22 cellular contexts compared by ENCODE assay signal in genomic region chr2:26989156-26989555, GRCh38. TPM values are rescaled to one million over a fixed set of nuclear protein-coding genes. Genes with fewer than 3 reads are reported as not detected.
DNase-seq lines count a peak whose midpoint lies in the region; ATAC-seq and TF ChIP-seq lines count a peak whose summit lies in the region.
"Had no signal": no experiment of that assay in that cellular context is flagged by ENCODE, and none has a peak within 500 bp of the region (broad histone marks: within the 10 kb centered on the region; RNA-seq: fewer than 3 reads in every experiment).

No MANE protein-coding gene starts in this region.

- no peak for ATAC-seq in GM19324 (IDR thresholded peaks at IDR 0.05; ENCODE audit: low FRiP score, unreplicated experiment)
- ATAC-seq: activated CD4-positive, CD25-positive, alpha-beta regulatory T cell treated with anti-CD3 and anti-CD28 coated beads, Interleukin-2, amount 50 U/mL, for 24 hours; activated CD8-positive, alpha-beta T cell treated with anti-CD3 and anti-CD28 coated beads, Interleukin-2, amount 10 ng/mL, durations not matched to agents 7 days and 5 days had no signal

- POLR2A ChIA-PET in CD8-positive, alpha-beta memory T cell (lab: Charles Lee): no interaction called here

- H3K4me1 Mint-ChIP-seq in CD8-positive, alpha-beta memory T cell: no peaks in the 10 kb centered on the region
- H3K4me1 Mint-ChIP-seq: activated naive CD4-positive, alpha-beta T cell treated with anti-CD3 and anti-CD28 coated beads, Interleukin-2, amount 10 ng/mL, durations not matched to agents 7 days and 5 days; neural crest cell had no signal

- H3K27ac ChIP-seq in SJSA1: no peak overlapping the region
- peak overlapping the region; percentile 63 for H3K27ac ChIP-seq in parathyroid adenoma
- H3K27ac ChIP-seq in CD8-positive, alpha-beta memory T cell (ENCODE audit: low read depth, low read length): no peak overlapping the region
- H3K27ac ChIP-seq: epithelial cell of prostate, left lung, SJCRH30, suprapubic skin had no signal

- peaks cover 47% of the 10 kb centered on the region for H3K79me2 ChIP-seq in parathyroid adenoma

- H3K4me1 ChIP-seq in SJSA1 (replicated peaks): peaks cover 39% of the 10 kb centered on the region
- H3K4me1 ChIP-seq in parathyroid adenoma: peaks cover 30% of the 10 kb centered on the region
- no peaks in the 10 kb centered on the region for H3K4me1 ChIP-seq in CD8-positive, alpha-beta memory T cell (ENCODE audit: insufficient read depth, low read length)
- H3K4me1 ChIP-seq: SJCRH30, suprapubic skin had no signal

- TF ChIP-seq CTCF in choroid plexus epithelial cell (conservative IDR thresholded peaks at IDR 0.05; ENCODE audit: low read depth, low read length) (no peak), parathyroid adenoma (IDR thresholded peaks at IDR 0.05) (no peak)

- H3K4me3 Mint-ChIP-seq in CD8-positive, alpha-beta memory T cell: no peak overlapping the region
- H3K4me3 Mint-ChIP-seq: activated CD8-positive, alpha-beta T cell treated with anti-CD3 and anti-CD28 coated beads, Interleukin-2, amount 10 ng/mL, durations not matched to agents 7 days and 5 days; activated naive CD4-positive, alpha-beta T cell treated with anti-CD3 and anti-CD28 coated beads, Interleukin-2, amount 10 ng/mL, durations not matched to agents 7 days and 5 days; activated T-cell treated with anti-CD3 and anti-CD28 coated beads, Interleukin-2, amount 50 U/mL, for 24 hours; brain; neural crest cell; T-helper 2 cell treated with Interferon-gamma antibody and Interleukin-4, amounts not matched to agents 5 μg/mL and 100 μg/mL, for 36 hours had no signal

- H3K27ac Mint-ChIP-seq in CD8-positive, alpha-beta memory T cell: no peak overlapping the region
- H3K27ac Mint-ChIP-seq: activated CD8-positive, alpha-beta T cell treated with anti-CD3 and anti-CD28 coated beads, Interleukin-2, amount 10 ng/mL, durations not matched to agents 7 days and 5 days; activated naive CD4-positive, alpha-beta T cell treated with anti-CD3 and anti-CD28 coated beads, Interleukin-2, amount 10 ng/mL, durations not matched to agents 7 days and 5 days; activated T-cell treated with anti-CD3 and anti-CD28 coated beads, Interleukin-2, amount 50 U/mL, for 24 hours; brain; T-helper 2 cell treated with Interferon-gamma antibody and Interleukin-4, amounts not matched to agents 5 μg/mL and 100 μg/mL, for 36 hours had no signal

- CTCF ChIA-PET in CD8-positive, alpha-beta memory T cell (lab: Charles Lee): interaction anchor here (0.7 kb wide), 1 partner anchor 143 kb away, joined by 3 read pairs; no protein-coding TSS in a partner anchor

- H3K9me3 ChIP-seq in SJSA1 (replicated peaks) (0 out of 2 replicates have a peak, but pooled peaks cover 3% of the 10 kb centered on the region), parathyroid adenoma (ENCODE audit: control insufficient read depth, low read length) (no peaks in the 10 kb centered on the region)
- no peaks in the 10 kb centered on the region for H3K9me3 ChIP-seq in CD8-positive, alpha-beta memory T cell (ENCODE audit: low read length)
- H3K9me3 ChIP-seq: left lung, SJCRH30, suprapubic skin had no signal

- H3K27me3 ChIP-seq in SJSA1 (replicated peaks) (no peaks in the 10 kb centered on the region), parathyroid adenoma (ENCODE audit: control insufficient read depth, insufficient read depth, low read length) (no peaks in the 10 kb centered on the region)
- H3K27me3 ChIP-seq in CD8-positive, alpha-beta memory T cell (ENCODE audit: insufficient read depth, low read length, poor library complexity, severe bottlenecking): no peaks in the 10 kb centered on the region
- H3K27me3 ChIP-seq: left lung, suprapubic skin had no signal

- H3K36me3 Mint-ChIP-seq in CD8-positive, alpha-beta memory T cell: peaks cover 0 to 6% (median 4%) of the 10 kb centered on the region in 3 donors
- H3K36me3 Mint-ChIP-seq: activated naive CD4-positive, alpha-beta T cell treated with anti-CD3 and anti-CD28 coated beads, Interleukin-2, amount 10 ng/mL, durations not matched to agents 7 days and 5 days had no signal

- no peaks in the 10 kb centered on the region for H3K9me3 Mint-ChIP-seq in CD8-positive, alpha-beta memory T cell
- H3K9me3 Mint-ChIP-seq: activated naive CD4-positive, alpha-beta T cell treated with anti-CD3 and anti-CD28 coated beads, Interleukin-2, amount 10 ng/mL, durations not matched to agents 7 days and 5 days; activated T-cell treated with anti-CD3 and anti-CD28 coated beads, Interleukin-2, amount 50 U/mL, for 24 hours; brain; neural crest cell; T-helper 2 cell treated with Interferon-gamma antibody and Interleukin-4, amounts not matched to agents 5 μg/mL and 100 μg/mL, for 36 hours had no signal

- no peak overlapping the region for H3K9ac ChIP-seq in parathyroid adenoma

- H3K27me3 Mint-ChIP-seq in CD8-positive, alpha-beta memory T cell: peaks cover 0 to 3% of the 10 kb centered on the region in 2 donors
- H3K27me3 Mint-ChIP-seq: activated T-cell treated with anti-CD3 and anti-CD28 coated beads, Interleukin-2, amount 50 U/mL, for 24 hours; brain had no signal

- DNase-seq in EL (peak; percentile 40), SJSA1 (ENCODE audit: low read depth in 1 of 2, low spot score in 2 of 2) (peak; percentile 40 to 52), choroid plexus epithelial cell (ENCODE audit: low read depth) (peak; percentile 52), NCI-H524 treated with DMSO at 0.1 percent for 48 hours (lab: John Stamatoyannopoulos, UW) (no peak)
- no peak for DNase-seq in stimulated activated CD8-positive, alpha-beta memory T cell treated with anti-CD3 and anti-CD28 coated beads, Interleukin-4, amount 100 ng/mL, for 48 hours
- no peak for DNase-seq in CD8-positive, alpha-beta memory T cell
- DNase-seq: activated CD8-positive, alpha-beta T cell treated with anti-CD3 and anti-CD28 coated beads, Interleukin-2, amount 10 ng/mL, durations not matched to agents 7 days and 5 days; activated naive CD4-positive, alpha-beta T cell treated with anti-CD3 and anti-CD28 coated beads, Interleukin-2, amount 10 ng/mL, durations not matched to agents 7 days and 5 days; activated T-cell treated with anti-CD3 and anti-CD28 coated beads, Interleukin-2, amount 50 U/mL, for 24 hours; Karpas-422; left lung; NCI-H1092 treated with DMSO at 0.1 percent for 48 hours; NCI-H526 treated with DMSO at 0.1 percent for 48 hours; SJCRH30 had no signal

- H3K36me3 ChIP-seq in SJSA1: no peaks in the 10 kb centered on the region
- H3K36me3 ChIP-seq in parathyroid adenoma (ENCODE audit: control insufficient read depth, insufficient read depth, low read length): no peaks in the 10 kb centered on the region
- H3K36me3 ChIP-seq in CD8-positive, alpha-beta memory T cell (ENCODE audit: insufficient read depth, low read length): no peaks in the 10 kb centered on the region
- H3K36me3 ChIP-seq: left lung, SJCRH30, suprapubic skin had no signal

- no peak overlapping the region for H3K4me3 ChIP-seq in SJSA1
- no peak overlapping the region for H3K4me3 ChIP-seq in choroid plexus epithelial cell (ENCODE audit: low read depth, low read length)
- H3K4me3 ChIP-seq in parathyroid adenoma (ENCODE audit: low read depth, low read length): no peak overlapping the region
- H3K4me3 ChIP-seq in CD8-positive, alpha-beta memory T cell (ENCODE audit: low read length): no peak overlapping the region
- H3K4me3 ChIP-seq: left lung, SJCRH30, suprapubic skin had no signal

- no peak overlapping the region for H3K4me2 ChIP-seq in parathyroid adenoma (ENCODE audit: low read length)

- H2AFZ ChIP-seq in parathyroid adenoma: no peak overlapping the region

RNA-seq across cellular contexts. Expression of gene MAPRE3, which starts 18.7 kb away (rescaled TPM):
- 0.50 and 3.3 TPM in 2 replicates for total RNA-seq in SJSA1 (2014; rRNA removed; shearing (Covaris generic))
- total RNA-seq in CD8-positive, alpha-beta memory T cell: 1 to 10 TPM; 2.4 to 3.0 TPM
- polyA plus RNA-seq in CD8-positive, alpha-beta memory T cell: 2.0 TPM

RNA-seq across cellular contexts. Expression of gene TMEM214, which starts 43.6 kb away (rescaled TPM):
- total RNA-seq in SJSA1 (2014; rRNA removed; shearing (Covaris generic)): 52.4 and 57.3 TPM in 2 replicates
- 10 to 100 TPM; 67.6 to 71.7 TPM for total RNA-seq in CD8-positive, alpha-beta memory T cell
- polyA plus RNA-seq in CD8-positive, alpha-beta memory T cell: 36.3 TPM

Comparison
In these comparisons a context has a peak if more than half of its experiments do, and no peak if none do; other contexts are left out.
1. DNase-seq: peak in EL (single experiment), SJSA1 (2 of 2) and choroid plexus epithelial cell (single experiment); none in stimulated activated CD8-positive, alpha-beta memory T cell treated with anti-CD3 and anti-CD28 coated beads, Interleukin-4, amount 100 ng/mL, for 48 hours (single experiment), CD8-positive, alpha-beta memory T cell (0 of 5) and NCI-H524 treated with DMSO at 0.1 percent for 48 hours (single experiment).